8 cellular contexts compared by ENCODE assay signal in genomic region chr7:122143751-122144711, GRCh38. TPM values are rescaled to one million over a fixed set of nuclear protein-coding genes. Genes with fewer than 3 reads are reported as not detected.
DNase-seq lines count a peak whose midpoint lies in the region; ATAC-seq, FAIRE-seq and TF ChIP-seq lines count a peak whose summit lies in the region.

TSS of gene AASS (minus strand) at chr7:122144249. CDS start at chr7:122133726, 10,523 bp downstream.

- TF ChIP-seq POLR2A in endothelial cell of umbilical vein (IDR thresholded peaks at IDR 0.05; ENCODE audit: low read depth, low read length) = peak; percentile 71

- H3K9me3 ChIP-seq in endothelial cell of umbilical vein (replicated peaks; ENCODE audit: control insufficient read depth, insufficient read depth, low read length) = no peaks in the 10 kb centered on the region

- peaks cover 16% of the 10 kb centered on the region for H3K4me1 ChIP-seq in endothelial cell of umbilical vein (ENCODE audit: control insufficient read depth, extremely low read depth, insufficient read depth, low read length)

- peak within 1 kb of the TSS; percentile 78 for H2AFZ ChIP-seq in endothelial cell of umbilical vein (ENCODE audit: low read depth, low read length)

- H3K36me3 ChIP-seq in endothelial cell of umbilical vein (ENCODE audit: control insufficient read depth in 2 of 2, extremely low read depth in 1 of 2, insufficient read depth in 2 of 2, low read length in 2 of 2) = no peaks in the 10 kb centered on the region

- CTCF ChIA-PET in endothelial cell of umbilical vein (lab: Charles Lee) = interaction anchor here (0.6 to 2.6 kb wide), 3 partner anchors 10 to 51 kb away, joined by 3 to 17 read pairs (median 8); no protein-coding TSS in a partner anchor

- peak within 1 kb of the TSS; percentile 98 for H3K4me2 ChIP-seq in endothelial cell of umbilical vein (ENCODE audit: insufficient read depth, low read length)

- ATAC-seq in GM19324 (IDR thresholded peaks at IDR 0.05; ENCODE audit: low FRiP score, unreplicated experiment) (peak; percentile 100), HG03442 (IDR thresholded peaks at IDR 0.05; ENCODE audit: unreplicated experiment) (peak; percentile 100)

- no peaks in the 10 kb centered on the region for H3K27me3 ChIP-seq in endothelial cell of umbilical vein (ENCODE audit: control insufficient read depth in 2 of 2, insufficient read depth in 2 of 2, low read length in 2 of 2)

- TF ChIP-seq CTCF in AG09309 (IDR thresholded peaks at IDR 0.05; ENCODE audit: control insufficient read depth, insufficient read depth, low read depth, low read length, missing control alignments) = no peak
- TF ChIP-seq CTCF in endothelial cell of umbilical vein (IDR thresholded peaks at IDR 0.05; ENCODE audit: extremely low read depth in 1 of 2, insufficient read depth in 1 of 2, low read depth in 1 of 2, low read length in 2 of 2) = no peak

- H4K20me1 ChIP-seq in endothelial cell of umbilical vein (replicated peaks; ENCODE audit: control insufficient read depth, extremely low read depth, insufficient read depth, low read length) = peaks cover 2% of the 10 kb centered on the region

- no peaks in the 10 kb centered on the region for H3K9me1 ChIP-seq in endothelial cell of umbilical vein (replicated peaks; ENCODE audit: control insufficient read depth, extremely low read depth, insufficient read depth, low read length)

- peak; percentile 99 for FAIRE-seq in endothelial cell of umbilical vein (lab: Jason Lieb, UNC)

- dilution Hi-C loops in endothelial cell of umbilical vein (cut with MboI; ENCODE audit: extremely low pct_ligation_motif_present, low sequenced_read_pairs) = no loop called here

- DNase-seq in AG09309 (ENCODE audit: low read depth) (peak; percentile 64), NCI-H748 (lab: John Stamatoyannopoulos, UW; ENCODE audit: unreplicated experiment) (peak; percentile 91), activated T-cell treated with anti-CD3 and anti-CD28 coated beads for 4 hours (peak; percentile 58), endothelial cell of umbilical vein (ENCODE audit: low read depth, low spot score) (peak; percentile 96), mesenteric fat pad (ENCODE audit: low spot score) (peak; percentile 98)
- peak; percentile 35 for DNase-seq in stimulated activated CD8-positive, alpha-beta memory T cell treated with anti-CD3 and anti-CD28 coated beads, Interleukin-12 subunit alpha, Interleukin-12 subunit beta, amount 100 ng/mL, for 24 hours (ENCODE audit: extremely low read depth)

- intact Hi-C loops in endothelial cell of umbilical vein (cut with micrococcal nuclease) = loop anchor here (1.0 to 5.0 kb wide), 5 partner anchors 8 to 1603 kb away; partner anchors contain the start of gene WASL

- peak within 1 kb of the TSS; percentile 74 for H3K9ac ChIP-seq in endothelial cell of umbilical vein (replicated peaks; ENCODE audit: extremely low read depth, insufficient read depth, low read length)

- H3K27ac ChIP-seq in endothelial cell of umbilical vein (ENCODE audit: insufficient read depth, low read depth, low read length) = peak within 1 kb of the TSS; percentile 58

- POLR2A ChIA-PET in endothelial cell of umbilical vein (lab: Charles Lee) = interaction anchor here (0.6 kb wide), 1 partner anchor 17 kb away, joined by 7 read pairs; no protein-coding TSS in a partner anchor

- BruUV-seq in endothelial cell of umbilical vein (replicated peaks; lab: Mats Ljungman, UMichigan) = no TSS peak

- H3K4me3 ChIP-seq in AG09309 (ENCODE audit: control insufficient read depth, low read depth, low read length) (peak within 1 kb of the TSS; percentile 80), endothelial cell of umbilical vein (replicated peaks in 1 of 3; ENCODE audit: insufficient read depth in 1 of 3, low read depth in 1 of 3, low read length in 3 of 3) (peak within 1 kb of the TSS; percentile 68 to 92 (median 81))

- peaks cover 36% of the 10 kb centered on the region for H3K79me2 ChIP-seq in endothelial cell of umbilical vein (ENCODE audit: control insufficient read depth, insufficient read depth, low read length)

TF ChIP-seq in endothelial cell of umbilical vein, 7 proteins besides CTCF, POLR2A, EP300 and RAD21:
- no peak for TF ChIP-seq MYC (IDR thresholded peaks at IDR 0.05; ENCODE audit: low read depth, low read length)
- no peak for TF ChIP-seq FOS (IDR thresholded peaks at IDR 0.05; ENCODE audit: borderline replicate concordance, insufficient read depth, low read length)
- peak; percentile 34 for TF ChIP-seq GATA2 (IDR thresholded peaks at IDR 0.05; ENCODE audit: insufficient read depth, insufficient read length, low read depth, low read length)

RNA-seq across cellular contexts. Expression of gene AASS, which starts in this region (rescaled TPM):
- total RNA-seq in endothelial cell of umbilical vein = 27.8 and 30.1 TPM in 2 replicates
- 7.9 and 11.1 TPM in 2 replicates for polyA plus RNA-seq in endothelial cell of umbilical vein
- 4.8 and 5.3 TPM in 2 replicates for polyA plus RNA-seq in endothelial cell of umbilical vein (2011; cell fraction: cytosol; rRNA removed)
- 44.7 and 49.0 TPM in 2 replicates for polyA plus RNA-seq in endothelial cell of umbilical vein (2011; cell fraction: nucleus; rRNA removed)
- polyA plus RNA-seq in endothelial cell of umbilical vein (2012) = 19.0 and 19.8 TPM in 2 replicates
- polyA minus RNA-seq in endothelial cell of umbilical vein = 35.9 and 42.6 TPM in 2 replicates
- 0.31 TPM for polyA minus RNA-seq in endothelial cell of umbilical vein (2011; cell fraction: cytosol; rRNA and poly(A)+ RNA removed)
- 44.5 and 55.2 TPM in 2 replicates for polyA minus RNA-seq in endothelial cell of umbilical vein (2011; cell fraction: nucleus; rRNA and poly(A)+ RNA removed)
- total RNA-seq in mesenteric fat pad = 24.7 TPM

Comparison
In these comparisons a context has a peak if more than half of its experiments do, and no peak if none do; other contexts are left out.
1. Peak in every context shown above with its lines: DNase-seq, ATAC-seq, H3K4me3 ChIP-seq and H3K27ac ChIP-seq.
2. DNase-seq: peak in every context shown above with its lines; median percentile 98 in mesenteric fat pad; 96 in endothelial cell of umbilical vein; 91 in NCI-H748; 64 in AG09309; 58 in activated T-cell treated with anti-CD3 and anti-CD28 coated beads for 4 hours; 35 in stimulated activated CD8-positive, alpha-beta memory T cell treated with anti-CD3 and anti-CD28 coated beads, Interleukin-12 subunit alpha, Interleukin-12 subunit beta, amount 100 ng/mL, for 24 hours.